Comparison of ENCODE assay signal across 13 cellular contexts in genomic region chr13:112728375-112729126, GRCh38.
"Had no signal": no experiment of that assay in that cellular context is flagged by ENCODE, and none has a peak within 500 bp of the region (broad histone marks: within the 10 kb centered on the region; RNA-seq: fewer than 3 reads in every experiment).

No MANE protein-coding gene starts in this region.

- H3K36me3 ChIP-seq: adrenal gland, prostate gland, stomach, thoracic aorta had no signal

- H3K27me3 Mint-ChIP-seq: activated B cell treated with CpG ODN at 0.5 μM for 24 hours; activated CD4-positive, alpha-beta T cell treated with anti-CD3 and anti-CD28 coated beads, Interleukin-2, amount 10 ng/mL, durations not matched to agents 24 days and 14 days; dendritic cell treated with granulocyte-macrophage colony-stimulating factor and Interleukin-4, amounts not matched to agents 40 ng/mL and 50 ng/mL, for 4 days; T-helper 17 cell had no signal

- H3K27me3 ChIP-seq: adrenal gland, stomach had no signal

- H3K9me3 Mint-ChIP-seq: activated B cell treated with CpG ODN at 0.5 μM for 24 hours; activated CD4-positive, alpha-beta T cell treated with anti-CD3 and anti-CD28 coated beads, Interleukin-2, amount 10 ng/mL, durations not matched to agents 24 days and 14 days; activated T-helper 2 cell treated with anti-CD3 and anti-CD28 coated beads, Interferon-gamma antibody, Interleukin-2, Interleukin-4, amounts not matched to agents 10 μg/mL and 5 μg/mL and 100 μg/mL, durations not matched to agents 14 hours and 24 hours and 36 hours; dendritic cell treated with granulocyte-macrophage colony-stimulating factor and Interleukin-4, amounts not matched to agents 40 ng/mL and 50 ng/mL, for 4 days had no signal

- H3K4me1 ChIP-seq: prostate gland had no signal

- ATAC-seq: T-helper 17 cell had no signal

- H3K27ac ChIP-seq: adrenal gland, prostate gland, thoracic aorta had no signal

- H3K4me3 Mint-ChIP-seq: activated B cell treated with CpG ODN at 0.5 μM for 24 hours; activated CD4-positive, alpha-beta T cell treated with anti-CD3 and anti-CD28 coated beads, Interleukin-2, amount 10 ng/mL, durations not matched to agents 24 days and 14 days; dendritic cell treated with granulocyte-macrophage colony-stimulating factor and Interleukin-4, amounts not matched to agents 40 ng/mL and 50 ng/mL, for 4 days; T-helper 17 cell had no signal

- H3K9me3 ChIP-seq: adrenal gland, prostate gland, stomach, thoracic aorta had no signal

- DNase-seq: activated B cell treated with CpG ODN at 0.5 μM for 24 hours; activated CD4-positive, alpha-beta T cell treated with anti-CD3 and anti-CD28 coated beads, Interleukin-2, amount 10 ng/mL, durations not matched to agents 24 days and 14 days; activated naive CD4-positive, alpha-beta T cell treated with anti-CD3 and anti-CD28 coated beads, Interleukin-2, amount 50 U/mL, for 16 hours; activated T-cell treated with anti-CD3 and anti-CD28 coated beads for 4 hours; adrenal gland; central memory CD4-positive, alpha-beta T cell; stimulated activated CD4-positive, alpha-beta T cell treated with anti-CD3 and anti-CD28 coated beads, Interleukin-4, amount 100 ng/mL, for 4 hours; stomach; T-helper 17 cell had no signal

- H3K4me3 ChIP-seq: adrenal gland, prostate gland, stomach, thoracic aorta had no signal

- H3K27ac Mint-ChIP-seq: activated B cell treated with CpG ODN at 0.5 μM for 24 hours; activated CD4-positive, alpha-beta T cell treated with anti-CD3 and anti-CD28 coated beads, Interleukin-2, amount 10 ng/mL, durations not matched to agents 24 days and 14 days; activated T-helper 2 cell treated with anti-CD3 and anti-CD28 coated beads, Interferon-gamma antibody, Interleukin-2, Interleukin-4, amounts not matched to agents 10 μg/mL and 5 μg/mL and 100 μg/mL, durations not matched to agents 14 hours and 24 hours and 36 hours; dendritic cell treated with granulocyte-macrophage colony-stimulating factor and Interleukin-4, amounts not matched to agents 40 ng/mL and 50 ng/mL, for 4 days; T-helper 17 cell had no signal
